ENCODE assay signal across 8 cellular contexts in genomic region chr3:170584585-170585007, GRCh38. TPM values are rescaled to one million over a fixed set of nuclear protein-coding genes. Genes with fewer than 3 reads are reported as not detected.
DNase-seq lines count a peak whose midpoint lies in the region; ATAC-seq and TF ChIP-seq lines count a peak whose summit lies in the region.

No MANE protein-coding gene starts in this region.

- peaks cover 38% of the 10 kb centered on the region for H3K27me3 Mint-ChIP-seq in activated T-helper 1 cell treated with anti-CD3 and anti-CD28 coated beads, Interleukin-12 subunit alpha, Interleukin-12 subunit beta, Interleukin-2, Interleukin-4 antibody, amounts not matched to agents 30 ng/mL and 10 ng/mL and 1 ng/mL, durations not matched to agents 14 hours and 24 hours and 36 hours (ENCODE audit: insufficient read depth)

- H3K4me1 Mint-ChIP-seq in activated T-helper 1 cell treated with anti-CD3 and anti-CD28 coated beads, Interleukin-12 subunit alpha, Interleukin-12 subunit beta, Interleukin-2, Interleukin-4 antibody, amounts not matched to agents 30 ng/mL and 10 ng/mL and 1 ng/mL, durations not matched to agents 14 hours and 24 hours and 36 hours (ENCODE audit: low read depth), result no peaks in the 10 kb centered on the region

- ATAC-seq in omental fat pad (ENCODE audit: low FRiP score), result peak; percentile 66
- ATAC-seq in GM21619 (IDR thresholded peaks at IDR 0.05; ENCODE audit: unreplicated experiment), result no peak

- TF ChIP-seq CTCF in omental fat pad (IDR thresholded peaks at IDR 0.05), result no peak

- no peak overlapping the region for H3K27ac Mint-ChIP-seq in activated T-helper 1 cell treated with anti-CD3 and anti-CD28 coated beads, Interleukin-12 subunit alpha, Interleukin-12 subunit beta, Interleukin-2, Interleukin-4 antibody, amounts not matched to agents 30 ng/mL and 10 ng/mL and 1 ng/mL, durations not matched to agents 14 hours and 24 hours and 36 hours

- peak; percentile 46 for DNase-seq in DMS79 treated with DMSO at 0.1 percent for 48 hours (lab: John Stamatoyannopoulos, UW)
- DNase-seq in DMS79 (lab: John Stamatoyannopoulos, UW), result no peak
- peak; percentile 9 for DNase-seq in NCI-H226
- DNase-seq in activated T-helper 1 cell treated with anti-CD3 and anti-CD28 coated beads, Interleukin-12 subunit alpha, Interleukin-12 subunit beta, Interleukin-2, Interleukin-4 antibody, amounts not matched to agents 30 ng/mL and 10 ng/mL and 1 ng/mL, durations not matched to agents 14 hours and 24 hours and 36 hours (ENCODE audit: low spot score), result peak; percentile 11
- DNase-seq in germinal center (ENCODE audit: low spot score), result peak; percentile 49
- peak; percentile 50 for DNase-seq in omental fat pad (ENCODE audit: low spot score)
- DNase-seq in foreskin melanocyte, result no peak

- no peaks in the 10 kb centered on the region for H3K36me3 Mint-ChIP-seq in activated T-helper 1 cell treated with anti-CD3 and anti-CD28 coated beads, Interleukin-12 subunit alpha, Interleukin-12 subunit beta, Interleukin-2, Interleukin-4 antibody, amounts not matched to agents 30 ng/mL and 10 ng/mL and 1 ng/mL, durations not matched to agents 14 hours and 24 hours and 36 hours (ENCODE audit: low read depth)

- peaks cover 9% of the 10 kb centered on the region for H3K9me3 Mint-ChIP-seq in activated T-helper 1 cell treated with anti-CD3 and anti-CD28 coated beads, Interleukin-12 subunit alpha, Interleukin-12 subunit beta, Interleukin-2, Interleukin-4 antibody, amounts not matched to agents 30 ng/mL and 10 ng/mL and 1 ng/mL, durations not matched to agents 14 hours and 24 hours and 36 hours

- H3K4me3 Mint-ChIP-seq in activated T-helper 1 cell treated with anti-CD3 and anti-CD28 coated beads, Interleukin-12 subunit alpha, Interleukin-12 subunit beta, Interleukin-2, Interleukin-4 antibody, amounts not matched to agents 30 ng/mL and 10 ng/mL and 1 ng/mL, durations not matched to agents 14 hours and 24 hours and 36 hours, result no peak overlapping the region

- intact Hi-C loops in activated T-helper 1 cell treated with anti-CD3 and anti-CD28 coated beads, Interleukin-12 subunit alpha, Interleukin-12 subunit beta, Interleukin-2, Interleukin-4 antibody, amounts not matched to agents 30 ng/mL and 10 ng/mL and 1 ng/mL, durations not matched to agents 14 hours and 24 hours and 36 hours (cut with micrococcal nuclease), result loop anchor here (5.0 kb wide), 2 partner anchors 167 to 1437 kb away; partner anchors contain the start of gene CLDN11

RNA-seq across cellular contexts. Expression of gene SLC7A14, which starts 1.3 kb away (rescaled TPM):
- total RNA-seq in activated T-helper 1 cell treated with anti-CD3 and anti-CD28 coated beads, Interleukin-12 subunit alpha, Interleukin-12 subunit beta, Interleukin-2, Interleukin-4 antibody, amounts not matched to agents 30 ng/mL and 10 ng/mL and 1 ng/mL, durations not matched to agents 14 hours and 24 hours and 36 hours, result not detected in 2 replicates
- total RNA-seq in omental fat pad, result under 1 TPM in 3 of 4 donors, not detected in 1; under 0.01 to 0.06 (median under 0.01) TPM

Comparison
In these comparisons a context has a peak if more than half of its experiments do, and no peak if none do; other contexts are left out.
1. DNase-seq: peak in DMS79 treated with DMSO at 0.1 percent for 48 hours (single experiment), NCI-H226 (single experiment), activated T-helper 1 cell treated with anti-CD3 and anti-CD28 coated beads, Interleukin-12 subunit alpha, Interleukin-12 subunit beta, Interleukin-2, Interleukin-4 antibody, amounts not matched to agents 30 ng/mL and 10 ng/mL and 1 ng/mL, durations not matched to agents 14 hours and 24 hours and 36 hours (single experiment), germinal center (single experiment) and omental fat pad (single experiment); none in DMS79 (single experiment) and foreskin melanocyte (single experiment).